17 cellular contexts compared by ENCODE assay signal in genomic region chr15:85530079-85530478, GRCh38.
A peak's percentile ranks its signal among the peaks of the same experiment; 100 is the strongest.
DNase-seq lines count a peak whose midpoint lies in the region; ATAC-seq and TF ChIP-seq lines count a peak whose summit lies in the region.
"Had no signal": no experiment of that assay in that cellular context is flagged by ENCODE, and none has a peak within 500 bp of the region (broad histone marks: within the 10 kb centered on the region; RNA-seq: fewer than 3 reads in every experiment).

No MANE protein-coding gene starts in this region.

- H2AK9ac ChIP-seq in IMR-90 (replicated peaks; ENCODE audit: low read depth, low read length, poor library complexity), result no peak overlapping the region

- BruUV-seq in IMR-90 (replicated peaks; lab: Mats Ljungman, UMichigan), result no TSS peak

- no peak for ATAC-seq in IMR-90 (ENCODE audit: low read depth)
- ATAC-seq in left lobe of liver, result peak; percentile 70

- H3K23ac ChIP-seq in IMR-90 (ENCODE audit: low read depth, low read length), result no peak overlapping the region

- H3K27ac Mint-ChIP-seq in activated naive CD8-positive, alpha-beta T cell, result peak overlapping the region; percentile 25
- no peak overlapping the region for H3K27ac Mint-ChIP-seq in activated naive CD8-positive, alpha-beta T cell treated with anti-CD3 and anti-CD28 coated beads for 36 hours
- H3K27ac Mint-ChIP-seq in progenitor cell of endocrine pancreas, result peak overlapping the region; percentile 79

- no peak overlapping the region for H3K4me2 ChIP-seq in IMR-90 (ENCODE audit: low read depth, low read length)
- H3K4me2 ChIP-seq in SK-N-SH, result no peak overlapping the region

- no peaks in the 10 kb centered on the region for H3K9me3 ChIP-seq in IMR-90 (ENCODE audit: control insufficient read depth, insufficient read depth, low read length)
- H3K9me3 ChIP-seq in SK-N-SH, result no peaks in the 10 kb centered on the region
- H3K9me3 ChIP-seq in esophagus squamous epithelium, result no peaks in the 10 kb centered on the region
- H3K9me3 ChIP-seq: MG63, Peyer's patch had no signal

- TF ChIP-seq POLR2A in IMR-90 (IDR thresholded peaks at IDR 0.05; ENCODE audit: low read depth, low read length), result no peak
- no peak for TF ChIP-seq POLR2A in esophagus squamous epithelium (IDR thresholded peaks at IDR 0.05)

- H3K79me2 ChIP-seq in SK-N-SH (ENCODE audit: insufficient read depth), result no peaks in the 10 kb centered on the region

- no peak overlapping the region for H2AK5ac ChIP-seq in IMR-90 (ENCODE audit: low read depth, low read length)

- H3K4me3 ChIP-seq in IMR-90 (ENCODE audit: insufficient read depth, low read depth, low read length) (no peak overlapping the region), SK-N-SH (ENCODE audit: low read depth in 2 of 2, low read length in 1 of 2) (no peak overlapping the region), esophagus squamous epithelium (no peak overlapping the region)
- H3K4me3 ChIP-seq: MG63, Peyer's patch had no signal

- CTCF ChIA-PET in IMR-90 (lab: Yijun Ruan, JAX) (no interaction called here), SK-N-SH (lab: Yijun Ruan, JAX) (no interaction called here)

- H3K9me2 ChIP-seq in SK-N-SH, result no peaks in the 10 kb centered on the region

- no peaks in the 10 kb centered on the region for H3K27me3 Mint-ChIP-seq in activated naive CD8-positive, alpha-beta T cell
- no peaks in the 10 kb centered on the region for H3K27me3 Mint-ChIP-seq in activated naive CD8-positive, alpha-beta T cell treated with anti-CD3 and anti-CD28 coated beads for 36 hours
- no peaks in the 10 kb centered on the region for H3K27me3 Mint-ChIP-seq in progenitor cell of endocrine pancreas

- H3K4me1 ChIP-seq in IMR-90 (ENCODE audit: control insufficient read depth, insufficient read depth, low read length) (peaks cover 10% of the 10 kb centered on the region), SK-N-SH (ENCODE audit: control insufficient read depth in 1 of 2, insufficient read depth in 2 of 2, low read depth in 1 of 2, low read length in 1 of 2) (peaks cover 5 to 14% of the 10 kb centered on the region in 2 experiments; a peak in 2 of 4 replicates), esophagus squamous epithelium (peaks cover 8 to 27% (median 18%) of the 10 kb centered on the region in 3 donors)

- H3K79me1 ChIP-seq in IMR-90 (ENCODE audit: low read depth in 1 of 2, low read length in 2 of 2), result peaks cover 28 to 62% of the 10 kb centered on the region in 2 experiments

- H3K36me3 ChIP-seq in IMR-90 (ENCODE audit: control insufficient read depth, insufficient read depth, low read length), result peaks cover 6% of the 10 kb centered on the region
- peaks cover 10 to 17% of the 10 kb centered on the region in 2 experiments for H3K36me3 ChIP-seq in SK-N-SH (replicated peaks in 1 of 2; ENCODE audit: control insufficient read depth in 1 of 2, insufficient read depth in 2 of 2, low read length in 1 of 2)
- peaks cover 0 to 56% (median 0%) of the 10 kb centered on the region in 3 donors for H3K36me3 ChIP-seq in esophagus squamous epithelium

- H3F3A ChIP-seq in SK-N-SH (replicated peaks; ENCODE audit: insufficient read depth), result no peaks in the 10 kb centered on the region

- H4K20me1 ChIP-seq in IMR-90 (ENCODE audit: insufficient read depth, low read length) (peaks cover 5% of the 10 kb centered on the region; the same call in 1 of the 2 replicates), SK-N-SH (ENCODE audit: insufficient read depth) (no peaks in the 10 kb centered on the region)

- H3K4me1 Mint-ChIP-seq in activated naive CD8-positive, alpha-beta T cell (ENCODE audit: low read depth), result peaks cover 50% of the 10 kb centered on the region
- peaks cover 55% of the 10 kb centered on the region for H3K4me1 Mint-ChIP-seq in activated naive CD8-positive, alpha-beta T cell treated with anti-CD3 and anti-CD28 coated beads for 36 hours
- peaks cover 52% of the 10 kb centered on the region for H3K4me1 Mint-ChIP-seq in progenitor cell of endocrine pancreas (ENCODE audit: low read depth)

- H3K27ac ChIP-seq in IMR-90 (ENCODE audit: insufficient read depth, low read length), result no peak overlapping the region
- H3K27ac ChIP-seq in SK-N-SH (ENCODE audit: low read depth in 2 of 2, low read length in 1 of 2), result no peak overlapping the region
- H3K27ac ChIP-seq in esophagus squamous epithelium, result no peak overlapping the region
- H3K27ac ChIP-seq: Peyer's patch had no signal

- no peak overlapping the region for H3K4me3 Mint-ChIP-seq in activated naive CD8-positive, alpha-beta T cell
- no peak overlapping the region for H3K4me3 Mint-ChIP-seq in activated naive CD8-positive, alpha-beta T cell treated with anti-CD3 and anti-CD28 coated beads for 36 hours
- H3K4me3 Mint-ChIP-seq in progenitor cell of endocrine pancreas (ENCODE audit: low read depth), result no peak overlapping the region

- H2BK5ac ChIP-seq in IMR-90 (ENCODE audit: low read depth, low read length, poor library complexity, severe bottlenecking), result no peak overlapping the region

- no peaks in the 10 kb centered on the region for H3K9me3 Mint-ChIP-seq in activated naive CD8-positive, alpha-beta T cell (ENCODE audit: low read depth)
- no peaks in the 10 kb centered on the region for H3K9me3 Mint-ChIP-seq in activated naive CD8-positive, alpha-beta T cell treated with anti-CD3 and anti-CD28 coated beads for 36 hours
- no peaks in the 10 kb centered on the region for H3K9me3 Mint-ChIP-seq in progenitor cell of endocrine pancreas (ENCODE audit: low read depth)

- H2AFZ ChIP-seq in IMR-90 (replicated peaks; ENCODE audit: low read length, poor library complexity), result no peak overlapping the region
- no peak overlapping the region for H2AFZ ChIP-seq in SK-N-SH (ENCODE audit: low read depth)

- H3K56ac ChIP-seq in IMR-90 (ENCODE audit: extremely low read depth, insufficient read depth, low read length), result no peak overlapping the region

- dilution Hi-C loops in IMR-90 (cut with HindIII; ENCODE audit: low sequenced_read_pairs, unreplicated experiment), result no loop called here

- H4K91ac ChIP-seq in IMR-90 (ENCODE audit: insufficient read depth, low read depth, low read length), result no peak overlapping the region

- H3K9me1 ChIP-seq in IMR-90 (ENCODE audit: insufficient read depth, low read length), result peaks cover 19% of the 10 kb centered on the region

- H2BK20ac ChIP-seq in IMR-90 (ENCODE audit: low read depth, low read length), result peak overlapping the region; percentile 59; the same call in 1 of the 2 replicates

- TF ChIP-seq CTCF in IMR-90 (conservative IDR thresholded peaks at IDR 0.05; ENCODE audit: low read depth, low read length) (no peak), progenitor cell of endocrine pancreas (IDR thresholded peaks at IDR 0.05; ENCODE audit: unreplicated experiment) (no peak), SK-N-SH (IDR thresholded peaks at IDR 0.05) (no peak), esophagus squamous epithelium (IDR thresholded peaks at IDR 0.05) (no peak)

- DNase-seq in activated naive CD8-positive, alpha-beta T cell treated with anti-CD3 and anti-CD28 coated beads for 36 hours, result no peak
- DNase-seq in IMR-90, result no peak
- DNase-seq in left lobe of liver (ENCODE audit: low spot score), result peak; percentile 67
- DNase-seq in progenitor cell of endocrine pancreas (ENCODE audit: low spot score, unreplicated experiment), result no peak
- DNase-seq in SK-N-SH, result no peak
- DNase-seq in middle frontal gyrus (ENCODE audit: extremely low spot score, low spot score), result no peak
- no peak for DNase-seq in esophagus squamous epithelium (lab: John Stamatoyannopoulos, UW)
- DNase-seq: DND-41, GDM1, MG63, NCI-H1105, NCI-H2029, NCI-H2171 treated with DMSO at 0.1 percent for 48 hours, NCI-H510A treated with DMSO at 0.1 percent for 48 hours, Peyer's patch, Right ventricle myocardium superior had no signal

- TF ChIP-seq RAD21 in IMR-90 (IDR thresholded peaks at IDR 0.05; ENCODE audit: low read length), result no peak
- TF ChIP-seq RAD21 in SK-N-SH (IDR thresholded peaks at IDR 0.05; ENCODE audit: low read length), result no peak

- WGBS in IMR-90 (ENCODE audit: extremely low coverage in 2 of 2, insufficient read length in 1 of 2), 2 experiments, result 100% methylated on average over 4 of the region's 7 CpGs; no CpG with 5 or more reads in 1 of the 2 experiments
- WGBS in SK-N-SH (ENCODE audit: low lambda C conversion rate), result 87% methylated on average over 7 of the region's 7 CpGs
- WGBS in esophagus squamous epithelium, 2 donors, result 90 to 92% methylated on average over 5 to 7 of the region's 7 CpGs

- no peak overlapping the region for H3K14ac ChIP-seq in IMR-90 (replicated peaks; ENCODE audit: low read depth, low read length)

- no peaks in the 10 kb centered on the region for H3K27me3 ChIP-seq in IMR-90 (ENCODE audit: control insufficient read depth, insufficient read depth, low read length)
- no peaks in the 10 kb centered on the region for H3K27me3 ChIP-seq in SK-N-SH (ENCODE audit: insufficient read depth)
- no peaks in the 10 kb centered on the region for H3K27me3 ChIP-seq in esophagus squamous epithelium
- H3K27me3 ChIP-seq: MG63, Peyer's patch had no signal

- no peak overlapping the region for H3K18ac ChIP-seq in IMR-90 (ENCODE audit: low read depth, low read length)

- H3K9ac ChIP-seq in IMR-90 (ENCODE audit: low read depth, low read length) (no peak overlapping the region), SK-N-SH (no peak overlapping the region)

- in situ Hi-C loops in IMR-90 (cut with MboI; ENCODE audit: low sequenced_read_pairs), result no loop called here

- H3K4ac ChIP-seq in IMR-90 (ENCODE audit: low read depth, low read length), result no peak overlapping the region

- intact Hi-C loops in IMR-90 (cut with micrococcal nuclease) (no loop called here), esophagus squamous epithelium (cut with DNase I) (no loop called here)

- H2BK120ac ChIP-seq in IMR-90 (ENCODE audit: low read depth, low read length), result no peak overlapping the region

- no peak overlapping the region for H4K5ac ChIP-seq in IMR-90 (ENCODE audit: low read depth, low read length)

- no peak overlapping the region for H4K8ac ChIP-seq in IMR-90 (ENCODE audit: low read depth in 2 of 2, low read length in 2 of 2)

- POLR2A ChIA-PET in IMR-90 (lab: Charles Lee; ENCODE audit: unreplicated experiment) (no interaction called here), SK-N-SH (lab: Yijun Ruan, JAX) (no interaction called here)

- no peak overlapping the region for H2BK15ac ChIP-seq in IMR-90 (ENCODE audit: low read depth, low read length)

- peaks cover 10% of the 10 kb centered on the region for H3K36me3 Mint-ChIP-seq in activated naive CD8-positive, alpha-beta T cell
- H3K36me3 Mint-ChIP-seq in activated naive CD8-positive, alpha-beta T cell treated with anti-CD3 and anti-CD28 coated beads for 36 hours, result peaks cover 28% of the 10 kb centered on the region
- H3K36me3 Mint-ChIP-seq in progenitor cell of endocrine pancreas (ENCODE audit: insufficient read depth), result peaks cover 23% of the 10 kb centered on the region

- no peak for TF ChIP-seq EP300 in SK-N-SH (IDR thresholded peaks at IDR 0.05; ENCODE audit: borderline replicate concordance in 1 of 2, low read depth in 1 of 2, low read length in 1 of 2)

TF ChIP-seq in IMR-90, 13 proteins besides CTCF, POLR2A, EP300 and RAD21 (continues in another document):
- TF ChIP-seq SMC3 (IDR thresholded peaks at IDR 0.05; ENCODE audit: low read depth, low read length) (no peak), BHLHE40 (IDR thresholded peaks at IDR 0.05; ENCODE audit: low read depth, low read length) (no peak)

TF ChIP-seq in SK-N-SH, 30 proteins besides CTCF, POLR2A, EP300 and RAD21 (continues in another document):
- no peak for TF ChIP-seq POLR2AphosphoS5 (IDR thresholded peaks at IDR 0.05; ENCODE audit: low read depth, low read length)
- TF ChIP-seq TAF1 (IDR thresholded peaks at IDR 0.05; ENCODE audit: borderline replicate concordance, low read depth, low read length), result no peak
- no peak for TF ChIP-seq FOXJ3 (CRISPR knock-in tag; IDR thresholded peaks at IDR 0.05)
